ENCODE assay signal across 8 cellular contexts in the genomic region with DNA sequence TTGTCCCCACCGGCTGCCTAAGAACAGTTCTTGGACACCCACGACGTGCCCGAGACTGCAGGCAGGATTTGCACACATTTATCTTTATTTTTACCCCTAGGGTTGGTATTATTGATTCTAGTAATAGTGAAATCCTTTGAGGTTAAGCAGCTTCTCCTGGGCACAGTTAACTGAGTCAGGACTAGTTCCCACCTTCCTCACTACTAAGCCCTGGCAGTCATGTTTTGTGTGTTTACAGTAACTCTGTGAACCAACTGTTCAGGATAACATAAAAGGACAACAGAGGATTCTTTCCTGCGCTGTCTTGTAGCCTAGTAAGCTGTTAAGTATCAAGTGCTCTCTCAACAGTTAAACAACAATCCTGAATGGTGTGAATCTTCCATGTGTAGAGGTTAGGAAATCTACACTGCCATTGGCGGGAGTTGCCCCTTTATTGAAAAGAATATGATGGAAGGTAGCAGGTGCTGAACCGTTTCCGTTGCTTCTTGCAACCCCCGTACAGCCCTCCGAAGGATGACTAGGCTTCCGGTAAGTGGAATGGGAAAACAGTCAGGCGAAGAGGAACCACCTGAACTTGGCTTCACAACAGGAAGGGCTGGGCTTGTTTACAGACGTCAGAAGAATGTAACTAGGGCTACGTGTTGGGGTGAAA. TPM values are rescaled to one million over a fixed set of nuclear protein-coding genes. Genes with fewer than 3 reads are reported as not detected.
A peak's percentile ranks its signal among the peaks of the same experiment; 100 is the strongest.
DNase-seq lines count a peak whose midpoint lies in the region; ATAC-seq and TF ChIP-seq lines count a peak whose summit lies in the region.

No MANE protein-coding gene starts in this region.

- H3K36me3 ChIP-seq in fibroblast of lung (ENCODE audit: control insufficient read depth, insufficient read depth, low read length), result no peaks in the 10 kb centered on the region

- peak overlapping the region; percentile 83 for H3K9ac ChIP-seq in fibroblast of lung (ENCODE audit: insufficient read depth, low read length)

- POLR2A ChIA-PET in AG04450 (lab: Yijun Ruan, JAX), result interaction anchor here (1.0 to 4.4 kb wide), 5 partner anchors 11 to 95 kb away, joined by 3 to 31 read pairs (median 6); a partner anchor contains a TSS
- POLR2A ChIA-PET in activated CD8-positive, alpha-beta T cell treated with anti-CD3 and anti-CD28 coated beads, Interleukin-2, amount 10 ng/mL, durations not matched to agents 7 days and 5 days (lab: Charles Lee), result interaction anchor here (0.8 to 5.2 kb wide), 7 partner anchors 25 to 652 kb away, joined by 3 to 56 read pairs (median 3); a partner anchor contains a TSS

- peaks cover 32% of the 10 kb centered on the region for H3K4me1 Mint-ChIP-seq in activated CD8-positive, alpha-beta T cell treated with anti-CD3 and anti-CD28 coated beads, Interleukin-2, amount 10 ng/mL, durations not matched to agents 7 days and 5 days (ENCODE audit: low read depth)
- H3K4me1 Mint-ChIP-seq in natural killer cell, result peaks cover 29 to 32% of the 10 kb centered on the region in 2 donors

- H3K27me3 ChIP-seq in AG04450 (ENCODE audit: control insufficient read depth, insufficient read depth, low read length) (no peaks in the 10 kb centered on the region), fibroblast of lung (ENCODE audit: control insufficient read depth, insufficient read depth, low read length) (no peaks in the 10 kb centered on the region)

- H3K9me3 ChIP-seq in AG04450 (ENCODE audit: control insufficient read depth, insufficient read depth, low read length) (no peaks in the 10 kb centered on the region), fibroblast of lung (ENCODE audit: control insufficient read depth, insufficient read depth, low read depth, low read length) (no peaks in the 10 kb centered on the region)

- peaks cover 8% of the 10 kb centered on the region for H3K4me1 ChIP-seq in fibroblast of lung (ENCODE audit: control insufficient read depth, extremely low read depth, insufficient read depth, low read length)

- H3K4me2 ChIP-seq in fibroblast of lung (ENCODE audit: extremely low read depth, insufficient read depth, low read length), result peak overlapping the region; percentile 96

- H3K4me3 ChIP-seq in AG04450 (ENCODE audit: low read depth, low read length) (peak overlapping the region; percentile 94), fibroblast of lung (replicated peaks in 1 of 4; ENCODE audit: control extremely low read depth in 1 of 4, insufficient read depth in 1 of 4, low read depth in 3 of 4, low read length in 4 of 4) (peak overlapping the region; percentile 55 to 76 (median 68))

- H3K36me3 Mint-ChIP-seq in activated CD8-positive, alpha-beta T cell treated with anti-CD3 and anti-CD28 coated beads, Interleukin-2, amount 10 ng/mL, durations not matched to agents 7 days and 5 days (ENCODE audit: low read depth), result peaks cover 16% of the 10 kb centered on the region
- no peaks in the 10 kb centered on the region for H3K36me3 Mint-ChIP-seq in natural killer cell

- peak overlapping the region; percentile 92 for H3K27ac Mint-ChIP-seq in activated CD8-positive, alpha-beta T cell treated with anti-CD3 and anti-CD28 coated beads, Interleukin-2, amount 10 ng/mL, durations not matched to agents 7 days and 5 days
- peak overlapping the region; percentile 58 to 90 for H3K27ac Mint-ChIP-seq in natural killer cell

- DNase-seq in AG04450 (ENCODE audit: low read depth, low spot score) (no peak), NCI-H1105 treated with DMSO at 0.1 percent for 48 hours (lab: John Stamatoyannopoulos, UW) (peak; percentile 64), fibroblast of lung (ENCODE audit: low read depth in 2 of 2) (peak in 1 of 2 donors; percentile 30), natural killer cell (no peak), midbrain (lab: John Stamatoyannopoulos, UW) (no peak)
- peak; percentile 46 for DNase-seq in activated CD8-positive, alpha-beta T cell treated with anti-CD3 and anti-CD28 coated beads, Interleukin-2, amount 10 ng/mL, durations not matched to agents 7 days and 5 days

- no peaks in the 10 kb centered on the region for H3K9me3 Mint-ChIP-seq in activated CD8-positive, alpha-beta T cell treated with anti-CD3 and anti-CD28 coated beads, Interleukin-2, amount 10 ng/mL, durations not matched to agents 7 days and 5 days (ENCODE audit: insufficient read depth)
- no peaks in the 10 kb centered on the region for H3K9me3 Mint-ChIP-seq in natural killer cell

- CTCF ChIA-PET in AG04450 (lab: Charles Lee), result no interaction called here
- CTCF ChIA-PET in activated CD8-positive, alpha-beta T cell treated with anti-CD3 and anti-CD28 coated beads, Interleukin-2, amount 10 ng/mL, durations not matched to agents 7 days and 5 days (lab: Charles Lee), result interaction anchor here (0.9 kb wide), 1 partner anchor 35 kb away, joined by 3 read pairs; no protein-coding TSS in a partner anchor

- intact Hi-C loops in natural killer cell (cut with micrococcal nuclease), result loop anchor here (1.0 to 10.0 kb wide), 4 partner anchors 33 to 281 kb away; a partner anchor contains a TSS

- H3K79me2 ChIP-seq in fibroblast of lung (ENCODE audit: control insufficient read depth, insufficient read depth, low read length), result peaks cover 15% of the 10 kb centered on the region

- ATAC-seq in GM19328 (IDR thresholded peaks at IDR 0.05; ENCODE audit: unreplicated experiment) (peak; percentile 0), natural killer cell (no peak), HG03571 (IDR thresholded peaks at IDR 0.05; ENCODE audit: unreplicated experiment) (no peak)
- ATAC-seq in activated CD8-positive, alpha-beta T cell treated with anti-CD3 and anti-CD28 coated beads, Interleukin-2, amount 10 ng/mL, durations not matched to agents 7 days and 5 days, result peak; percentile 2

- peak overlapping the region; percentile 67 for H2AFZ ChIP-seq in fibroblast of lung (ENCODE audit: low read length)

- no peak for TF ChIP-seq CTCF in AG04450 (IDR thresholded peaks at IDR 0.05; ENCODE audit: low read depth, low read length)
- no peak for TF ChIP-seq CTCF in fibroblast of lung (conservative IDR thresholded peaks at IDR 0.05 in 1 of 2, IDR thresholded peaks at IDR 0.05 in 1 of 2; ENCODE audit: low read depth in 1 of 2, low read length in 2 of 2)
- TF ChIP-seq CTCF in natural killer cell (IDR thresholded peaks at IDR 0.05), result no peak

- H3K4me3 Mint-ChIP-seq in activated CD8-positive, alpha-beta T cell treated with anti-CD3 and anti-CD28 coated beads, Interleukin-2, amount 10 ng/mL, durations not matched to agents 7 days and 5 days, result peak overlapping the region; percentile 85
- H3K4me3 Mint-ChIP-seq in natural killer cell, result peak overlapping the region; percentile 90

- no peaks in the 10 kb centered on the region for H3K27me3 Mint-ChIP-seq in activated CD8-positive, alpha-beta T cell treated with anti-CD3 and anti-CD28 coated beads, Interleukin-2, amount 10 ng/mL, durations not matched to agents 7 days and 5 days (ENCODE audit: low read depth)
- H3K27me3 Mint-ChIP-seq in natural killer cell (ENCODE audit: low read depth in 2 of 2), result no peaks in the 10 kb centered on the region

- H3K27ac ChIP-seq in AG04450 (ENCODE audit: low read depth, low read length) (peak overlapping the region; percentile 78), fibroblast of lung (ENCODE audit: insufficient read depth, low read length) (peak overlapping the region; percentile 89)

- no peaks in the 10 kb centered on the region for H4K20me1 ChIP-seq in fibroblast of lung (ENCODE audit: control insufficient read depth, extremely low read depth, insufficient read depth, low read length)

RNA-seq across cellular contexts. Expression of a gene that starts 1.0 kb away (rescaled TPM):
- polyA plus RNA-seq in AG04450 (2011; rRNA removed), result 126 and 194 TPM in 2 replicates
- polyA minus RNA-seq in AG04450 (2011; rRNA and poly(A)+ RNA removed), result 205 and 289 TPM in 2 replicates
- 10 to 100 TPM; 59.1 to 66.4 TPM for total RNA-seq in activated CD8-positive, alpha-beta T cell treated with anti-CD3 and anti-CD28 coated beads, Interleukin-2, amount 10 ng/mL, durations not matched to agents 7 days and 5 days
- 1,311 and 1,558 TPM in 2 replicates for total RNA-seq in fibroblast of lung
- polyA plus RNA-seq in fibroblast of lung, result 96.1 and 124 TPM in 2 replicates
- 112 and 116 TPM in 2 replicates for polyA plus RNA-seq in fibroblast of lung (2012)
- 41.1 and 54.6 TPM in 2 replicates for polyA minus RNA-seq in fibroblast of lung (ENCODE audit: low replicate concordance)
- total RNA-seq in natural killer cell, result 100 to 1,000 TPM in 2 of 3 donors, 10 to 100 TPM in 1; 81.3 to 156 (median 138) TPM

RNA-seq across cellular contexts. Expression of a gene that starts 33.3 kb away (rescaled TPM):
- 38.5 and 45.7 TPM in 2 replicates for polyA plus RNA-seq in AG04450 (2011; rRNA removed)
- polyA minus RNA-seq in AG04450 (2011; rRNA and poly(A)+ RNA removed), result 30.6 and 37.9 TPM in 2 replicates
- 100 to 1,000 TPM; 111 to 113 TPM for total RNA-seq in activated CD8-positive, alpha-beta T cell treated with anti-CD3 and anti-CD28 coated beads, Interleukin-2, amount 10 ng/mL, durations not matched to agents 7 days and 5 days
- total RNA-seq in fibroblast of lung, result 124 and 137 TPM in 2 replicates
- polyA plus RNA-seq in fibroblast of lung, result 52.7 and 63.0 TPM in 2 replicates
- polyA plus RNA-seq in fibroblast of lung (2012), result 66.4 and 70.6 TPM in 2 replicates
- polyA minus RNA-seq in fibroblast of lung (ENCODE audit: low replicate concordance), result 9.4 and 15.1 TPM in 2 replicates
- 100 to 1,000 TPM; 141 to 167 (median 164) TPM for total RNA-seq in natural killer cell

Comparison
In these comparisons a context has a peak if more than half of its experiments do, and no peak if none do; other contexts are left out.
1. DNase-seq: peak in NCI-H1105 treated with DMSO at 0.1 percent for 48 hours (single experiment) and activated CD8-positive, alpha-beta T cell treated with anti-CD3 and anti-CD28 coated beads, Interleukin-2, amount 10 ng/mL, durations not matched to agents 7 days and 5 days (single experiment); none in AG04450 (single experiment), natural killer cell (single experiment) and midbrain (single experiment).
2. ATAC-seq: peak in GM19328 (single experiment) and activated CD8-positive, alpha-beta T cell treated with anti-CD3 and anti-CD28 coated beads, Interleukin-2, amount 10 ng/mL, durations not matched to agents 7 days and 5 days (single experiment); none in natural killer cell (0 of 3) and HG03571 (single experiment).